ENCODE assay signal across 23 cellular contexts in the genomic region with DNA sequence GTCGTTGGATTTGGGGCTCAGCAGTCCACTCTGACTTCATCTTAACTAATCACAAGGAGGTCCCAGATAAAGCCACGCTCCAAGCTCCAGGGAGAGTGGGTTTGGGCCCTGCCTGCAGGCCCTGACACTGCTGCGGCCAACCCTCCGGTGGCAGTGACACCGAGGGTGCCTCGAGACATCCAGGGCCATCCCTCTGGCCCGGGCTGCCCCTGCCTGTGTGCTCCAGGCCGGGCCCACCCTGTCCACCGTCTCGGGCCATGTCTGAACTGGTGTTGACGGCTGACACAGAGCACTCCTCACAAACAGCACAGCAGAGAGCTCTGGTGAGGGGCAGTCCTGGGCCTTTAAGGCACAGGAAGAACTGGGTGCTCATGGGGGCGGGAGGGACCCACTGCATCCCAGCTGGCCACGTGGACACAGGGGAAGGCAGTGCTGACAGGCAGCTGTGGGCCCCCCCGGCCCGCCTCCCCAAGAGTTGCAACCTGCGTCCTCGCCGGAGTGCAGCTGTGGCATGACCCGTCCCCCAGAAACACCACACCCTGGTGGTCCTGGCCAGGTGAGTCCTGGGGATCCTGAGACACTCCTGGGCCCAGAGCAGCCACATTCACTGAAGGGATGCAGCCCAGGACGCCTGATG.
"Had no signal": no experiment of that assay in that cellular context is flagged by ENCODE, and none has a peak within 500 bp of the region (broad histone marks: within the 10 kb centered on the region; RNA-seq: fewer than 3 reads in every experiment).

No MANE protein-coding gene starts in this region.

- H3K36me3 ChIP-seq: neural progenitor cell, ovary, right lobe of liver, uterus had no signal

- ATAC-seq: lower lobe of right lung; natural killer cell; right lobe of liver; stimulated activated memory B cell treated with anti-CD40 and anti-IgM and Interleukin-4, amounts not matched to agents 10 μg/mL and 1 μg/mL and 100 μg/mL, for 72 hours; stimulated activated naive CD8-positive, alpha-beta T cell treated with anti-CD3 and anti-CD28 coated beads, Interleukin-15, amount 100 ng/mL, for 72 hours had no signal

- H3K9ac ChIP-seq: neural progenitor cell had no signal

- H3K4me3 ChIP-seq: lower lobe of right lung, neural progenitor cell, ovary, right lobe of liver, smooth muscle cell, tibial nerve, uterus had no signal

- H3K9me3 ChIP-seq: lower lobe of right lung, ovary, right lobe of liver, tibial nerve, uterus had no signal

- H3K4me1 ChIP-seq: lower lobe of right lung, right lobe of liver, uterus had no signal

- H3K4me2 ChIP-seq: neural progenitor cell, smooth muscle cell had no signal

- H3K27me3 ChIP-seq: neural progenitor cell, ovary, right lobe of liver, tibial nerve, uterus had no signal

- H3K27ac ChIP-seq: lower lobe of right lung, neural progenitor cell, right lobe of liver, tibial nerve, uterus had no signal

- DNase-seq: hypothalamus; immature natural killer cell; lower lobe of right lung; mammary epithelial cell; mesenchymal stem cell; naive B cell; natural killer cell; nephron progenitor cell; ovary; retina; right lobe of liver; stimulated activated CD4-positive, alpha-beta T cell treated with anti-CD3 and anti-CD28 coated beads, Interleukin-1b, Interleukin-23, amount 100 ng/mL, for 48 hours; stimulated activated CD4-positive, alpha-beta T cell treated with anti-CD3 and anti-CD28 coated beads, Interleukin-2, amount 100 ng/mL, for 48 hours; stimulated activated CD4-positive, alpha-beta T cell treated with anti-CD3 and anti-CD28 coated beads, Interleukin-4, amount 100 ng/mL, for 4 hours; stimulated activated CD8-positive, alpha-beta memory T cell treated with anti-CD3 and anti-CD28 coated beads, Interleukin-4, amount 100 ng/mL, for 48 hours; stimulated activated naive CD4-positive, alpha-beta T cell treated with Interleukin-2 at 50 U/mL for 16 hours; stimulated activated naive CD8-positive, alpha-beta T cell treated with anti-CD3 and anti-CD28 coated beads, Interleukin-15, amount 100 ng/mL, for 72 hours; substantia nigra; uterus had no signal
